ENCODE assay signal across 8 cellular contexts in genomic region chr6:151391471-151392428, GRCh38. TPM values are rescaled to one million over a fixed set of nuclear protein-coding genes. Genes with fewer than 3 reads are reported as not detected.
A peak's percentile ranks its signal among the peaks of the same experiment; 100 is the strongest.
DNase-seq lines count a peak whose midpoint lies in the region; ATAC-seq and TF ChIP-seq lines count a peak whose summit lies in the region.

Gene ZBTB2 (minus strand): TSS chr6:151391559. CDS start chr6:151373637, 17,922 bp downstream.

- peak in 1 of 2 donors; percentile 67 for TF ChIP-seq POLR2A in thyroid gland (IDR thresholded peaks at IDR 0.05)

- peaks cover 23% of the 10 kb centered on the region for H3F3A ChIP-seq in SU-DHL-6 (ENCODE audit: insufficient read depth)

- DNase-seq in COR-L47 (lab: John Stamatoyannopoulos, UW) (peak; percentile 40), Kasumi-1 (lab: John Stamatoyannopoulos, UW) (peak; percentile 55 to 72), Right ventricle myocardium superior (peak; percentile 81), osteocyte (ENCODE audit: extremely low spot score, unreplicated experiment) (peak; percentile 87), thyroid gland (peak; percentile 83 to 89)

- intact Hi-C loops in Right ventricle myocardium superior (cut with DNase I) (no loop called here), thyroid gland (cut with DNase I) (no loop called here)

- H4K20me1 ChIP-seq in SU-DHL-6 (ENCODE audit: low read depth, low read length) = peaks cover 22% of the 10 kb centered on the region; the same call in 1 of the 2 replicates

- peak within 1 kb of the TSS; percentile 93 for H3K4me3 Mint-ChIP-seq in activated naive CD8-positive, alpha-beta T cell
- peak within 1 kb of the TSS; percentile 85 for H3K4me3 Mint-ChIP-seq in osteocyte (ENCODE audit: unreplicated experiment)

- peak within 1 kb of the TSS; percentile 91 for H3K4me3 ChIP-seq in SU-DHL-6 (ENCODE audit: insufficient read depth, low read length, poor library complexity, severe bottlenecking)
- H3K4me3 ChIP-seq in thyroid gland (replicated peaks in 1 of 3) = peak within 1 kb of the TSS; percentile 40 to 84 (median 79)

- H3K36me3 Mint-ChIP-seq in activated naive CD8-positive, alpha-beta T cell = peaks cover 2% of the 10 kb centered on the region
- H3K36me3 Mint-ChIP-seq in osteocyte (ENCODE audit: unreplicated experiment) = peaks cover 12% of the 10 kb centered on the region

- H3K9ac ChIP-seq in SU-DHL-6 (ENCODE audit: low read length) = peak within 1 kb of the TSS; percentile 100

- H3K79me2 ChIP-seq in SU-DHL-6 (ENCODE audit: insufficient read depth, low read length) = peaks cover 84% of the 10 kb centered on the region

- no peak within 1 kb of the TSS for H2AFZ ChIP-seq in SU-DHL-6 (ENCODE audit: low read depth, low read length, severe bottlenecking)

- no peaks in the 10 kb centered on the region for H3K9me2 ChIP-seq in SU-DHL-6 (replicated peaks; ENCODE audit: insufficient read depth, low read length)

- peak within 1 kb of the TSS; percentile 98 for H3K27ac ChIP-seq in SU-DHL-6 (ENCODE audit: low read depth, low read length)
- H3K27ac ChIP-seq in thyroid gland = peak within 1 kb of the TSS; percentile 99

- H3K27me3 ChIP-seq in SU-DHL-6 (ENCODE audit: low read length) (no peaks in the 10 kb centered on the region), thyroid gland (no peaks in the 10 kb centered on the region)

- H3K4me1 ChIP-seq in thyroid gland = peaks cover 38 to 46% of the 10 kb centered on the region in 2 donors

- H3K36me3 ChIP-seq in SU-DHL-6 (ENCODE audit: low read length) (peaks cover 16% of the 10 kb centered on the region; the same call in 1 of the 2 replicates), thyroid gland (no peaks in the 10 kb centered on the region)

- H3K27ac Mint-ChIP-seq in activated naive CD8-positive, alpha-beta T cell = peak within 1 kb of the TSS; percentile 95
- H3K27ac Mint-ChIP-seq in osteocyte (ENCODE audit: unreplicated experiment) = peak within 1 kb of the TSS; percentile 91

- peak within 1 kb of the TSS; percentile 94 for H3K4me2 ChIP-seq in SU-DHL-6 (ENCODE audit: low read depth, low read length, poor library complexity, severe bottlenecking)

- WGBS in thyroid gland, 2 donors = 1% methylated on average over 15 to 23 of the region's 57 CpGs

- H3K9me3 ChIP-seq in SU-DHL-6 (ENCODE audit: insufficient read depth, low read length) (no peaks in the 10 kb centered on the region), thyroid gland (no peaks in the 10 kb centered on the region)

- no peaks in the 10 kb centered on the region for H3K27me3 Mint-ChIP-seq in activated naive CD8-positive, alpha-beta T cell
- no peaks in the 10 kb centered on the region for H3K27me3 Mint-ChIP-seq in osteocyte (ENCODE audit: unreplicated experiment)

- H3K9me3 Mint-ChIP-seq in activated naive CD8-positive, alpha-beta T cell (ENCODE audit: low read depth) = no peaks in the 10 kb centered on the region
- H3K9me3 Mint-ChIP-seq in osteocyte (ENCODE audit: unreplicated experiment) = no peaks in the 10 kb centered on the region

- ATAC-seq in GM21515 (IDR thresholded peaks at IDR 0.05; ENCODE audit: unreplicated experiment) (peak; percentile 11), Right ventricle myocardium superior (ENCODE audit: poor library complexity) (peak; percentile 6)

- peaks cover 68% of the 10 kb centered on the region for H3K4me1 Mint-ChIP-seq in activated naive CD8-positive, alpha-beta T cell (ENCODE audit: low read depth)
- H3K4me1 Mint-ChIP-seq in osteocyte (ENCODE audit: unreplicated experiment) = peaks cover 63% of the 10 kb centered on the region

- TF ChIP-seq CTCF in SU-DHL-6 (IDR thresholded peaks at IDR 0.05; ENCODE audit: insufficient read depth, low read length, poor library complexity, severe bottlenecking) = no peak
- TF ChIP-seq CTCF in osteocyte (IDR thresholded peaks at IDR 0.05) = no peak
- no peak for TF ChIP-seq CTCF in thyroid gland (IDR thresholded peaks at IDR 0.05)

RNA-seq across cellular contexts. Expression of gene ZBTB2, which starts in this region (rescaled TPM):
- total RNA-seq in Right ventricle myocardium superior (4.1 TPM), osteocyte (12.3 and 12.6 TPM in 2 replicates), thyroid gland (10 to 100 TPM; 17.9 to 27.2 (median 25.9) TPM)

Comparison
In these comparisons a context has a peak if more than half of its experiments do, and no peak if none do; other contexts are left out.
1. Peak in every context shown above with its lines: DNase-seq, ATAC-seq, H3K4me3 ChIP-seq and H3K27ac ChIP-seq.